14 cellular contexts compared by ENCODE assay signal in genomic region chr2:189149981-189150380, GRCh38. TPM values are rescaled to one million over a fixed set of nuclear protein-coding genes. Genes with fewer than 3 reads are reported as not detected.
A peak's percentile ranks its signal among the peaks of the same experiment; 100 is the strongest.
DNase-seq lines count a peak whose midpoint lies in the region; TF ChIP-seq lines count a peak whose summit lies in the region.
"Had no signal": no experiment of that assay in that cellular context is flagged by ENCODE, and none has a peak within 500 bp of the region (broad histone marks: within the 10 kb centered on the region; RNA-seq: fewer than 3 reads in every experiment).

No MANE protein-coding gene starts in this region.

- H3K9me2 ChIP-seq in SK-N-SH = no peaks in the 10 kb centered on the region

- H3K9ac ChIP-seq in SK-N-SH = peak overlapping the region; percentile 29; the same call in 1 of the 2 replicates
- peak overlapping the region in 1 of 5 donors; percentile 32 for H3K9ac ChIP-seq in subcutaneous abdominal adipose tissue (ENCODE audit: low read length in 5 of 5)

- H3K9me3 ChIP-seq in SK-N-SH (no peaks in the 10 kb centered on the region), subcutaneous abdominal adipose tissue (ENCODE audit: control insufficient read depth in 5 of 5, low read length in 5 of 5) (no peaks in the 10 kb centered on the region)

- CTCF ChIA-PET in SK-N-SH (lab: Yijun Ruan, JAX) = interaction anchor here (0.8 to 1.4 kb wide), 3 partner anchors 13 to 137 kb away, joined by 3 to 5 read pairs (median 3); no protein-coding TSS in a partner anchor

- no peaks in the 10 kb centered on the region; the same call in 1 of the 2 replicates for H3K79me2 ChIP-seq in SK-N-SH (ENCODE audit: insufficient read depth)

- H3K27ac ChIP-seq in SK-N-SH (ENCODE audit: low read depth in 2 of 2, low read length in 1 of 2) (peak overlapping the region; percentile 76 to 82), subcutaneous abdominal adipose tissue (ENCODE audit: low read depth, low read length) (peak overlapping the region; percentile 90)

- TF ChIP-seq RAD21 in SK-N-SH (IDR thresholded peaks at IDR 0.05; ENCODE audit: low read length) = no peak

- H3K4me1 ChIP-seq in SK-N-SH (ENCODE audit: control insufficient read depth in 1 of 2, insufficient read depth in 2 of 2, low read depth in 1 of 2, low read length in 1 of 2) (peaks cover 0 to 48% of the 10 kb centered on the region in 2 experiments; a peak in 2 of 4 replicates), subcutaneous abdominal adipose tissue (ENCODE audit: control insufficient read depth in 5 of 5, insufficient read depth in 5 of 5, low read length in 5 of 5) (peaks cover 2 to 49% (median 38%) of the 10 kb centered on the region in 5 donors)

- H3K4me2 ChIP-seq in SK-N-SH = 0 out of 2 replicates have a peak overlapping the region, but pooled peaks have one; percentile 3

- 0% methylated on average over 2 of the region's 2 CpGs for WGBS in SK-N-SH (ENCODE audit: low lambda C conversion rate)

- peak; percentile 33 for DNase-seq in NCI-H748 (lab: John Stamatoyannopoulos, UW; ENCODE audit: unreplicated experiment)
- DNase-seq in NCI-H748 treated with DMSO at 0.1 percent for 48 hours (lab: John Stamatoyannopoulos, UW) = no peak
- no peak for DNase-seq in SK-N-SH
- peak; percentile 40 to 69 for DNase-seq in foreskin fibroblast
- DNase-seq in amniotic stem cell (lab: John Stamatoyannopoulos, UW) = no peak
- DNase-seq in erythroblast (lab: John Stamatoyannopoulos, UW) = no peak
- DNase-seq in NAMALWA (ENCODE audit: low spot score) = no peak
- DNase-seq: activated B cell treated with CpG ODN at 0.5 μM for 24 hours; activated T-cell treated with anti-CD3 and anti-CD28 coated beads, Interleukin-2, amount 50 U/mL, for 72 hours; AML-193; natural killer cell; NCI-H1048; stimulated activated CD4-positive, alpha-beta T cell treated with anti-CD3 and anti-CD28 coated beads, Interleukin-2, amount 100 ng/mL, for 24 hours had no signal

- no peak for TF ChIP-seq CTCF in SK-N-SH (IDR thresholded peaks at IDR 0.05)
- TF ChIP-seq CTCF in foreskin fibroblast (IDR thresholded peaks at IDR 0.05; ENCODE audit: low read depth, low read length) = no peak

- no peaks in the 10 kb centered on the region for H3K27me3 ChIP-seq in SK-N-SH (ENCODE audit: insufficient read depth)
- no peaks in the 10 kb centered on the region for H3K27me3 ChIP-seq in subcutaneous abdominal adipose tissue (ENCODE audit: control insufficient read depth in 5 of 5, insufficient read depth in 4 of 5, low read length in 5 of 5)

- H3K4me3 ChIP-seq in SK-N-SH (ENCODE audit: low read depth in 2 of 2, low read length in 1 of 2) (no peak overlapping the region), foreskin fibroblast (ENCODE audit: low read depth in 1 of 2, low read length in 2 of 2) (no peak overlapping the region), subcutaneous abdominal adipose tissue (ENCODE audit: low read depth in 1 of 5, low read length in 5 of 5) (no peak overlapping the region)

- TF ChIP-seq POLR2A in erythroblast (IDR thresholded peaks at IDR 0.05; ENCODE audit: low read length) = no peak

- peak in 1 of 2 experiments; percentile 56; a peak in 1 of 4 replicates for TF ChIP-seq EP300 in SK-N-SH (IDR thresholded peaks at IDR 0.05; ENCODE audit: borderline replicate concordance in 1 of 2, low read depth in 1 of 2, low read length in 1 of 2)

- no peaks in the 10 kb centered on the region for H4K20me1 ChIP-seq in SK-N-SH (ENCODE audit: insufficient read depth)

- peak overlapping the region; percentile 26; the same call in 1 of the 2 replicates for H2AFZ ChIP-seq in SK-N-SH (ENCODE audit: low read depth)

- peaks cover 19% of the 10 kb centered on the region for H3F3A ChIP-seq in SK-N-SH (replicated peaks; ENCODE audit: insufficient read depth)

- POLR2A ChIA-PET in SK-N-SH (lab: Yijun Ruan, JAX) = no interaction called here

- H3K36me3 ChIP-seq in SK-N-SH (replicated peaks in 1 of 2; ENCODE audit: control insufficient read depth in 1 of 2, insufficient read depth in 2 of 2, low read length in 1 of 2) (peaks cover 0 to 5% of the 10 kb centered on the region in 2 experiments), subcutaneous abdominal adipose tissue (ENCODE audit: control insufficient read depth in 5 of 5, insufficient read depth in 5 of 5, low read length in 5 of 5) (no peaks in the 10 kb centered on the region)

TF ChIP-seq in SK-N-SH, 30 proteins besides CTCF, POLR2A, EP300 and RAD21 (continues in another document):
- no peak for TF ChIP-seq RCOR1 (IDR thresholded peaks at IDR 0.05; ENCODE audit: low read length)
- no peak for TF ChIP-seq MEF2A (IDR thresholded peaks at IDR 0.05; ENCODE audit: borderline replicate concordance, low read depth)
- TF ChIP-seq TAF1 (IDR thresholded peaks at IDR 0.05; ENCODE audit: borderline replicate concordance, low read depth, low read length) = no peak
- no peak for TF ChIP-seq YY1 (IDR thresholded peaks at IDR 0.05; ENCODE audit: low read depth)
- peak; percentile 36; the same call in 1 of the 2 replicates for TF ChIP-seq RXRA (IDR thresholded peaks at IDR 0.05; ENCODE audit: borderline replicate concordance, low read depth)
- peak; percentile 4; the same call in 1 of the 2 replicates for TF ChIP-seq PBX3 (IDR thresholded peaks at IDR 0.05)
- no peak for TF ChIP-seq CHD2 (IDR thresholded peaks at IDR 0.05; ENCODE audit: low read length, partially characterized antibody)
- TF ChIP-seq, protein P1, sequence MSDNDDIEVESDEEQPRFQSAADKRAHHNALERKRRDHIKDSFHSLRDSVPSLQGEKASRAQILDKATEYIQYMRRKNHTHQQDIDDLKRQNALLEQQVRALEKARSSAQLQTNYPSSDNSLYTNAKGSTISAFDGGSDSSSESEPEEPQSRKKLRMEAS (IDR thresholded peaks at IDR 0.05; ENCODE audit: low read depth) = no peak
- TF ChIP-seq FOXM1 (IDR thresholded peaks at IDR 0.05; ENCODE audit: low read depth) = no peak
- TF ChIP-seq TEAD4 (IDR thresholded peaks at IDR 0.05; ENCODE audit: borderline replicate concordance, insufficient read depth) = no peak
- no peak for TF ChIP-seq MXI1 (IDR thresholded peaks at IDR 0.05; ENCODE audit: low read depth, low read length)
- TF ChIP-seq, protein P2, sequence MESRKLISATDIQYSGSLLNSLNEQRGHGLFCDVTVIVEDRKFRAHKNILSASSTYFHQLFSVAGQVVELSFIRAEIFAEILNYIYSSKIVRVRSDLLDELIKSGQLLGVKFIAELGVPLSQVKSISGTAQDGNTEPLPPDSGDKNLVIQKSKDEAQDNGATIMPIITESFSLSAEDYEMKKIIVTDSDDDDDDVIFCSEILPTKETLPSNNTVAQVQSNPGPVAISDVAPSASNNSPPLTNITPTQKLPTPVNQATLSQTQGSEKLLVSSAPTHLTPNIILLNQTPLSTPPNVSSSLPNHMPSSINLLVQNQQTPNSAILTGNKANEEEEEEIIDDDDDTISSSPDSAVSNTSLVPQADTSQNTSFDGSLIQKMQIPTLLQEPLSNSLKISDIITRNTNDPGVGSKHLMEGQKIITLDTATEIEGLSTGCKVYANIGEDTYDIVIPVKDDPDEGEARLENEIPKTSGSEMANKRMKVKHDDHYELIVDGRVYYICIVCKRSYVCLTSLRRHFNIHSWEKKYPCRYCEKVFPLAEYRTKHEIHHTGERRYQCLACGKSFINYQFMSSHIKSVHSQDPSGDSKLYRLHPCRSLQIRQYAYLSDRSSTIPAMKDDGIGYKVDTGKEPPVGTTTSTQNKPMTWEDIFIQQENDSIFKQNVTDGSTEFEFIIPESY (IDR thresholded peaks at IDR 0.05; ENCODE audit: borderline replicate concordance, low read depth) = no peak
- no peak for TF ChIP-seq POLR2AphosphoS5 (IDR thresholded peaks at IDR 0.05; ENCODE audit: low read depth, low read length)
- no peak for TF ChIP-seq IRF3 (IDR thresholded peaks at IDR 0.05; ENCODE audit: low read depth, low read length)
- TF ChIP-seq JUND (IDR thresholded peaks at IDR 0.05) = peak; percentile 26; the same call in 1 of the 2 replicates
- TF ChIP-seq, protein P3, sequence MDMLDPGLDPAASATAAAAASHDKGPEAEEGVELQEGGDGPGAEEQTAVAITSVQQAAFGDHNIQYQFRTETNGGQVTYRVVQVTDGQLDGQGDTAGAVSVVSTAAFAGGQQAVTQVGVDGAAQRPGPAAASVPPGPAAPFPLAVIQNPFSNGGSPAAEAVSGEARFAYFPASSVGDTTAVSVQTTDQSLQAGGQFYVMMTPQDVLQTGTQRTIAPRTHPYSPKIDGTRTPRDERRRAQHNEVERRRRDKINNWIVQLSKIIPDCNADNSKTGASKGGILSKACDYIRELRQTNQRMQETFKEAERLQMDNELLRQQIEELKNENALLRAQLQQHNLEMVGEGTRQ (IDR thresholded peaks at IDR 0.05; ENCODE audit: borderline replicate concordance, low read depth, low read length) = no peak
- TF ChIP-seq NFIC (IDR thresholded peaks at IDR 0.05; ENCODE audit: borderline replicate concordance) = no peak; the same call in 1 of the 2 replicates

RNA-seq across cellular contexts. Expression of gene COL5A2, which starts 29.6 kb away (rescaled TPM):
- 18.7 and 20.4 TPM in 2 replicates for polyA plus RNA-seq in SK-N-SH (2012; rRNA removed)
- polyA plus RNA-seq in SK-N-SH (2012; cell fraction: cytosol; rRNA removed) = 14.9 and 20.2 TPM in 2 replicates
- polyA plus RNA-seq in SK-N-SH (2012; cell fraction: nucleus; rRNA removed) = 18.2 and 26.5 TPM in 2 replicates

Comparison
In these comparisons a context has a peak if more than half of its experiments do, and no peak if none do; other contexts are left out.
1. DNase-seq: peak in NCI-H748 (single experiment) and foreskin fibroblast (2 of 2); none in NCI-H748 treated with DMSO at 0.1 percent for 48 hours (single experiment), SK-N-SH (single experiment), amniotic stem cell (single experiment), erythroblast (0 of 2) and NAMALWA (single experiment).